10 cellular contexts compared by ENCODE assay signal in genomic region chr16:3098459-3099394, GRCh38. TPM values are rescaled to one million over a fixed set of nuclear protein-coding genes. Genes with fewer than 3 reads are reported as not detected.
DNase-seq lines count a peak whose midpoint lies in the region; ATAC-seq and TF ChIP-seq lines count a peak whose summit lies in the region.
"Had no signal": no experiment of that assay in that cellular context is flagged by ENCODE, and none has a peak within 500 bp of the region (broad histone marks: within the 10 kb centered on the region; RNA-seq: fewer than 3 reads in every experiment).

ZSCAN10 (minus strand) TSS chr16:3099294; CDS start chr16:3092937, 6,357 bp downstream.

- peak within 1 kb of the TSS; percentile 0 for H2BK120ac ChIP-seq in mesendoderm (ENCODE audit: low read depth, low read length)

- peak within 1 kb of the TSS; percentile 91 for H2BK5ac ChIP-seq in mesendoderm (ENCODE audit: low read length)

- peak within 1 kb of the TSS; percentile 97 for H3K23ac ChIP-seq in mesendoderm (ENCODE audit: low read length)

- peak; percentile 92 for DNase-seq in H7
- no peak for DNase-seq in breast epithelium (ENCODE audit: low spot score in 2 of 2)
- peak; percentile 89 for DNase-seq in mesendoderm
- no peak for DNase-seq in prostate gland (ENCODE audit: low spot score)
- DNase-seq: NCI-H1048, small intestine had no signal

- H3K4me2 ChIP-seq in mesendoderm (ENCODE audit: low read length): peak within 1 kb of the TSS; percentile 59

- intact Hi-C loops in breast epithelium (cut with DNase I; ENCODE audit: low total_unique reads): no loop called here
- intact Hi-C loops in prostate gland (cut with DNase I): no loop called here

- H3K9me3 ChIP-seq in breast epithelium (no peaks in the 10 kb centered on the region), prostate gland (no peaks in the 10 kb centered on the region)

- H4K5ac ChIP-seq in mesendoderm (ENCODE audit: low read length): no peak within 1 kb of the TSS

- peaks cover 7% of the 10 kb centered on the region for H3K79me1 ChIP-seq in mesendoderm (ENCODE audit: low read length)

- H3K4me3 ChIP-seq in H7 (ENCODE audit: insufficient read depth, low read depth, low read length) (peak within 1 kb of the TSS; percentile 89), breast epithelium (peak within 1 kb of the TSS in 2 of 3 donors; percentile 33 to 35), mesendoderm (ENCODE audit: low read length) (peak within 1 kb of the TSS; percentile 86), prostate gland (no peak within 1 kb of the TSS)

- H4K8ac ChIP-seq in mesendoderm (ENCODE audit: low read depth, low read length): peak within 1 kb of the TSS; percentile 3

- H3K56ac ChIP-seq in mesendoderm (ENCODE audit: low read length): peak within 1 kb of the TSS; percentile 98

- WGBS in mesendoderm (ENCODE audit: extremely low coverage, insufficient coverage, low lambda C conversion rate): no CpG with 5 or more reads among the region's 21 CpGs
- WGBS in prostate gland: 52% methylated on average over 21 of the region's 21 CpGs

- H2AK5ac ChIP-seq in mesendoderm (ENCODE audit: low read length): peak within 1 kb of the TSS; percentile 88

- H3K27me3 ChIP-seq in H7 (ENCODE audit: control insufficient read depth, insufficient read depth, low read length) (no peaks in the 10 kb centered on the region), breast epithelium (no peaks in the 10 kb centered on the region), mesendoderm (ENCODE audit: insufficient read depth, low read length, poor library complexity) (no peaks in the 10 kb centered on the region), prostate gland (replicated peaks; ENCODE audit: insufficient read depth) (no peaks in the 10 kb centered on the region)

- H3K27ac ChIP-seq in 22Rv1 (peak within 1 kb of the TSS; percentile 43), breast epithelium (no peak within 1 kb of the TSS), mesendoderm (ENCODE audit: low read depth, low read length) (peak within 1 kb of the TSS; percentile 68), prostate gland (no peak within 1 kb of the TSS)

- peak within 1 kb of the TSS; percentile 96 for H3K9ac ChIP-seq in mesendoderm (ENCODE audit: low read length)

- peak within 1 kb of the TSS; percentile 74 for H3K4ac ChIP-seq in mesendoderm (ENCODE audit: low read depth, low read length)

- peaks cover 32% of the 10 kb centered on the region for H3K79me2 ChIP-seq in mesendoderm (ENCODE audit: control insufficient read depth, insufficient read depth, low read length)

- no peak within 1 kb of the TSS for H2BK15ac ChIP-seq in mesendoderm (replicated peaks; ENCODE audit: low read depth)

- TF ChIP-seq CTCF in 22Rv1 (IDR thresholded peaks at IDR 0.05): no peak
- no peak for TF ChIP-seq CTCF in breast epithelium (IDR thresholded peaks at IDR 0.05)
- TF ChIP-seq CTCF in prostate gland (IDR thresholded peaks at IDR 0.05): no peak

- peak within 1 kb of the TSS; percentile 44 for H3K18ac ChIP-seq in mesendoderm (ENCODE audit: low read length)

- ATAC-seq in HG02938 (IDR thresholded peaks at IDR 0.05; ENCODE audit: unreplicated experiment) (no peak), HG03196 (IDR thresholded peaks at IDR 0.05; ENCODE audit: unreplicated experiment) (no peak), GM21381 (IDR thresholded peaks at IDR 0.05; ENCODE audit: unreplicated experiment) (no peak)

- H3K36me3 ChIP-seq in H7 (replicated peaks; ENCODE audit: control insufficient read depth, insufficient read depth, low read length) (peaks cover 4% of the 10 kb centered on the region), breast epithelium (no peaks in the 10 kb centered on the region), mesendoderm (ENCODE audit: control insufficient read depth, insufficient read depth, low read length) (no peaks in the 10 kb centered on the region), prostate gland (no peaks in the 10 kb centered on the region)

- H3K4me1 ChIP-seq in breast epithelium (no peaks in the 10 kb centered on the region), mesendoderm (ENCODE audit: control insufficient read depth, low read depth, low read length) (peaks cover 12% of the 10 kb centered on the region), prostate gland (replicated peaks) (no peaks in the 10 kb centered on the region)

- TF ChIP-seq POLR2A in breast epithelium (IDR thresholded peaks at IDR 0.05): no peak
- TF ChIP-seq POLR2A in prostate gland (IDR thresholded peaks at IDR 0.05): no peak

RNA-seq across cellular contexts. Expression of gene ZSCAN10, which starts in this region (rescaled TPM):
- 217 and 238 TPM in 2 replicates for total RNA-seq in H7 (2014; rRNA removed; shearing (Covaris generic))
- total RNA-seq in breast epithelium: not detected
- 102 TPM for polyA plus RNA-seq in mesendoderm (2013, experiment 1 of 2)
- polyA plus RNA-seq in mesendoderm (2013, experiment 2 of 2): 104 TPM
- total RNA-seq in prostate gland: under 1 TPM in 1 of 2 donors, not detected in 1; 0.57 TPM

Comparison
In these comparisons a context has a peak if more than half of its experiments do, and no peak if none do; other contexts are left out.
1. RNA of gene ZSCAN10 (total RNA-seq): 217 to 238 TPM in H7; 0.57 TPM in prostate gland and not detected in breast epithelium; every median in the first group is over 100 times any median in the second.
2. H3K27ac ChIP-seq: peak in 22Rv1 (single experiment) and mesendoderm (single experiment); none in breast epithelium (0 of 2) and prostate gland (0 of 2).
3. DNase-seq: peak in H7 (single experiment) and mesendoderm (single experiment); none in breast epithelium (0 of 2) and prostate gland (single experiment).
4. H3K4me3 ChIP-seq: peak in H7 (single experiment), breast epithelium (2 of 3) and mesendoderm (single experiment); none in prostate gland (0 of 2).